In genomic region chr12:517538-517937, GRCh38 we compare ENCODE assay signal across 17 cellular contexts. TPM values are rescaled to one million over a fixed set of nuclear protein-coding genes. Genes with fewer than 3 reads are reported as not detected.
A peak's percentile ranks its signal among the peaks of the same experiment; 100 is the strongest.
DNase-seq lines count a peak whose midpoint lies in the region; ATAC-seq, FAIRE-seq and TF ChIP-seq lines count a peak whose summit lies in the region.
"Had no signal": no experiment of that assay in that cellular context is flagged by ENCODE, and none has a peak within 500 bp of the region (broad histone marks: within the 10 kb centered on the region; RNA-seq: fewer than 3 reads in every experiment).

No MANE protein-coding gene starts in this region.

- H3K23ac ChIP-seq in trophoblast cell (ENCODE audit: low read length), result no peak overlapping the region

- no peaks in the 10 kb centered on the region for H3K36me3 ChIP-seq in trophoblast cell (ENCODE audit: control insufficient read depth in 1 of 2, insufficient read depth in 2 of 2, low read length in 2 of 2)
- H3K36me3 ChIP-seq: BLaER1 had no signal

- H3K14ac ChIP-seq in trophoblast cell (ENCODE audit: low read length), result no peak overlapping the region

- H3K4ac ChIP-seq in trophoblast cell (ENCODE audit: low read depth, low read length), result no peak overlapping the region

- no peak overlapping the region for H3K9ac ChIP-seq in trophoblast cell (ENCODE audit: low read length)
- H3K9ac ChIP-seq: BLaER1 had no signal

- no peak overlapping the region for H3K4me2 ChIP-seq in A549
- H3K4me2 ChIP-seq in trophoblast cell (ENCODE audit: low read length), result no peak overlapping the region
- H3K4me2 ChIP-seq: BLaER1, GM23338 had no signal

- DNase-seq in A549 (ENCODE audit: low read depth in 1 of 2, low spot score in 1 of 2) (no peak), EH (ENCODE audit: low read depth) (peak; percentile 19), amniotic epithelial cell (ENCODE audit: low read depth) (peak; percentile 26), trophoblast cell (peak; percentile 46 to 71), mesenteric fat pad (ENCODE audit: low spot score) (no peak)
- no peak for DNase-seq in activated CD4-positive, alpha-beta T cell treated with anti-CD3 and anti-CD28 coated beads, Interleukin-2, amount 50 U/mL, for 1 hour
- DNase-seq: AML-193; Caco-2; CD8-positive, alpha-beta memory T cell; DMS53; H7; KG1 had no signal

- H3K4me3 ChIP-seq in A549 (no peak overlapping the region), trophoblast cell (ENCODE audit: low read depth, low read length) (no peak overlapping the region)
- H3K4me3 ChIP-seq: BLaER1, GM23338 had no signal

- H3K79me1 ChIP-seq in trophoblast cell (ENCODE audit: low read length), result peaks cover 4% of the 10 kb centered on the region

- no peak for TF ChIP-seq POLR2A in A549 (IDR thresholded peaks at IDR 0.05; ENCODE audit: low read length)

- no peak overlapping the region for H3K18ac ChIP-seq in trophoblast cell (ENCODE audit: low read length)

- no peak overlapping the region for H4K8ac ChIP-seq in trophoblast cell (ENCODE audit: low read depth, low read length)

- H2BK12ac ChIP-seq in trophoblast cell (ENCODE audit: low read length), result no peak overlapping the region

- H3K27ac ChIP-seq in A549 (no peak overlapping the region), trophoblast cell (ENCODE audit: low read depth, low read length) (no peak overlapping the region)
- H3K27ac ChIP-seq: BLaER1 had no signal

- ATAC-seq in A549, result peak; percentile 37 to 38; a peak in 3 of 6 replicates
- no peak for ATAC-seq in HG02840 (IDR thresholded peaks at IDR 0.05; ENCODE audit: low FRiP score, unreplicated experiment)
- ATAC-seq: GM23338 had no signal

- no peak overlapping the region for H4K91ac ChIP-seq in trophoblast cell (ENCODE audit: low read depth, low read length)

- no peak overlapping the region for H2AK5ac ChIP-seq in trophoblast cell (ENCODE audit: low read length)

- H3K4me1 ChIP-seq in A549 (no peaks in the 10 kb centered on the region), trophoblast cell (ENCODE audit: control insufficient read depth in 1 of 2, insufficient read depth in 2 of 2, low read length in 2 of 2) (peaks cover 21 to 25% of the 10 kb centered on the region in 2 experiments)
- H3K4me1 ChIP-seq: BLaER1 had no signal

- H2BK5ac ChIP-seq in trophoblast cell (ENCODE audit: low read depth, low read length, poor library complexity), result no peak overlapping the region

- no peak overlapping the region for H4K12ac ChIP-seq in trophoblast cell (ENCODE audit: low read depth, low read length)

- H3K79me2 ChIP-seq in trophoblast cell (ENCODE audit: control insufficient read depth, insufficient read depth, low read length, poor library complexity), result no peaks in the 10 kb centered on the region

- TF ChIP-seq CTCF in A549 (IDR thresholded peaks at IDR 0.05), result no peak

- TF ChIP-seq RAD21 in A549 (conservative IDR thresholded peaks at IDR 0.05 in 1 of 2, IDR thresholded peaks at IDR 0.05 in 1 of 2), result no peak

- FAIRE-seq in A549 (lab: Jason Lieb, UNC), result no peak
- FAIRE-seq: G401.6, GM12891 had no signal

- CTCF ChIA-PET in A549 (lab: Yijun Ruan, JAX), result interaction anchor here (1.0 to 2.1 kb wide), 6 partner anchors 14 to 115 kb away, joined by 3 to 8 read pairs (median 4); no protein-coding TSS in a partner anchor

- POLR2A ChIA-PET in A549 (lab: Yijun Ruan, JAX), result no interaction called here

- no peak for TF ChIP-seq EP300 in A549 (IDR thresholded peaks at IDR 0.05)

- H2BK120ac ChIP-seq in trophoblast cell (ENCODE audit: insufficient read depth, low read length, poor library complexity), result no peak overlapping the region

- WGBS in A549 (ENCODE audit: missing lambda C conversion rate), result 9% methylated on average over 3 of the region's 3 CpGs
- no CpG with 5 or more reads among the region's 3 CpGs for WGBS in trophoblast cell (ENCODE audit: extremely low coverage, insufficient coverage, insufficient read length)

- H3K9me3 ChIP-seq in A549, result peaks cover 6% of the 10 kb centered on the region; the same call in 1 of the 3 replicates
- H3K9me3 ChIP-seq in trophoblast cell (ENCODE audit: insufficient read depth, low read depth, low read length), result peaks cover 3% of the 10 kb centered on the region
- H3K9me3 ChIP-seq: BLaER1, Caco-2 had no signal

- no peak overlapping the region for H2AFZ ChIP-seq in trophoblast cell (ENCODE audit: insufficient read depth, low read length, poor library complexity)
- H2AFZ ChIP-seq: GM23338 had no signal

- H3K27me3 ChIP-seq in trophoblast cell (ENCODE audit: insufficient read depth, low read length), result no peaks in the 10 kb centered on the region
- H3K27me3 ChIP-seq: BLaER1 had no signal

TF ChIP-seq in A549, 52 proteins besides CTCF, POLR2A, EP300 and RAD21:
- TF ChIP-seq RCOR1 (IDR thresholded peaks at IDR 0.05; ENCODE audit: low read depth, low read length) (no peak), BHLHE40 (IDR thresholded peaks at IDR 0.05; ENCODE audit: low read depth, low read length) (no peak), JUNB (IDR thresholded peaks at IDR 0.05) (no peak), ESRRA (IDR thresholded peaks at IDR 0.05; ENCODE audit: borderline replicate concordance, low read length) (no peak), EHF (CRISPR knock-in tag; IDR thresholded peaks at IDR 0.05) (no peak), MYC (IDR thresholded peaks at IDR 0.05; ENCODE audit: borderline replicate concordance, low read length) (no peak), EHMT2 (IDR thresholded peaks at IDR 0.05; ENCODE audit: low read depth) (no peak), RNF2 (IDR thresholded peaks at IDR 0.05; ENCODE audit: borderline replicate concordance, low read depth) (no peak), NFE2L2 (conservative IDR thresholded peaks at IDR 0.05; ENCODE audit: low read length) (no peak), HOXB13 (CRISPR knock-in tag; IDR thresholded peaks at IDR 0.05; ENCODE audit: low read depth) (no peak), POLR2AphosphoS2 (conservative IDR thresholded peaks at IDR 0.05; ENCODE audit: low read length) (no peak), ELK1 (IDR thresholded peaks at IDR 0.05; ENCODE audit: low read depth, low read length) (no peak), ZFP36 (IDR thresholded peaks at IDR 0.05; ENCODE audit: borderline replicate concordance, partially characterized antibody) (no peak)
- TF ChIP-seq, protein P1, sequence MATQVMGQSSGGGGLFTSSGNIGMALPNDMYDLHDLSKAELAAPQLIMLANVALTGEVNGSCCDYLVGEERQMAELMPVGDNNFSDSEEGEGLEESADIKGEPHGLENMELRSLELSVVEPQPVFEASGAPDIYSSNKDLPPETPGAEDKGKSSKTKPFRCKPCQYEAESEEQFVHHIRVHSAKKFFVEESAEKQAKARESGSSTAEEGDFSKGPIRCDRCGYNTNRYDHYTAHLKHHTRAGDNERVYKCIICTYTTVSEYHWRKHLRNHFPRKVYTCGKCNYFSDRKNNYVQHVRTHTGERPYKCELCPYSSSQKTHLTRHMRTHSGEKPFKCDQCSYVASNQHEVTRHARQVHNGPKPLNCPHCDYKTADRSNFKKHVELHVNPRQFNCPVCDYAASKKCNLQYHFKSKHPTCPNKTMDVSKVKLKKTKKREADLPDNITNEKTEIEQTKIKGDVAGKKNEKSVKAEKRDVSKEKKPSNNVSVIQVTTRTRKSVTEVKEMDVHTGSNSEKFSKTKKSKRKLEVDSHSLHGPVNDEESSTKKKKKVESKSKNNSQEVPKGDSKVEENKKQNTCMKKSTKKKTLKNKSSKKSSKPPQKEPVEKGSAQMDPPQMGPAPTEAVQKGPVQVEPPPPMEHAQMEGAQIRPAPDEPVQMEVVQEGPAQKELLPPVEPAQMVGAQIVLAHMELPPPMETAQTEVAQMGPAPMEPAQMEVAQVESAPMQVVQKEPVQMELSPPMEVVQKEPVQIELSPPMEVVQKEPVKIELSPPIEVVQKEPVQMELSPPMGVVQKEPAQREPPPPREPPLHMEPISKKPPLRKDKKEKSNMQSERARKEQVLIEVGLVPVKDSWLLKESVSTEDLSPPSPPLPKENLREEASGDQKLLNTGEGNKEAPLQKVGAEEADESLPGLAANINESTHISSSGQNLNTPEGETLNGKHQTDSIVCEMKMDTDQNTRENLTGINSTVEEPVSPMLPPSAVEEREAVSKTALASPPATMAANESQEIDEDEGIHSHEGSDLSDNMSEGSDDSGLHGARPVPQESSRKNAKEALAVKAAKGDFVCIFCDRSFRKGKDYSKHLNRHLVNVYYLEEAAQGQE (IDR thresholded peaks at IDR 0.05), result no peak
- TF ChIP-seq, protein P2, sequence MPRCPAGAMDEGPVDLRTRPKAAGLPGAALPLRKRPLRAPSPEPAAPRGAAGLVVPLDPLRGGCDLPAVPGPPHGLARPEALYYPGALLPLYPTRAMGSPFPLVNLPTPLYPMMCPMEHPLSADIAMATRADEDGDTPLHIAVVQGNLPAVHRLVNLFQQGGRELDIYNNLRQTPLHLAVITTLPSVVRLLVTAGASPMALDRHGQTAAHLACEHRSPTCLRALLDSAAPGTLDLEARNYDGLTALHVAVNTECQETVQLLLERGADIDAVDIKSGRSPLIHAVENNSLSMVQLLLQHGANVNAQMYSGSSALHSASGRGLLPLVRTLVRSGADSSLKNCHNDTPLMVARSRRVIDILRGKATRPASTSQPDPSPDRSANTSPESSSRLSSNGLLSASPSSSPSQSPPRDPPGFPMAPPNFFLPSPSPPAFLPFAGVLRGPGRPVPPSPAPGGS (IDR thresholded peaks at IDR 0.05), result no peak

RNA-seq across cellular contexts. Expression of gene B4GALNT3, which starts 57.8 kb away (rescaled TPM):
- polyA plus RNA-seq in A549 (2011; rRNA removed) (0.53 and 0.79 TPM in 2 replicates), A549 (2017; fragmentation: RNase III; extraction: RNeasy Plus Mini Kit Qiagen cat#74134 plus additional on column Dnase treatment) (0.26 to 0.43 TPM (median 0.28 TPM) in 3 replicates)
- polyA plus RNA-seq in A549 (2012; cell fraction: cytosol; rRNA removed), result 0.53 and 0.80 TPM in 2 replicates
- 0.97 and 1.2 TPM in 2 replicates for polyA plus RNA-seq in A549 (2012; cell fraction: nucleus; rRNA removed)
- polyA minus RNA-seq in A549 (2011; rRNA and poly(A)+ RNA removed), result 0.49 and 1.9 TPM in 2 replicates
- polyA plus RNA-seq in trophoblast cell (2013), result 7.0 and 7.6 TPM in 2 replicates
- 0.61 TPM for total RNA-seq in mesenteric fat pad

Comparison
In these comparisons a context has a peak if more than half of its experiments do, and no peak if none do; other contexts are left out.
1. DNase-seq: peak in EH (single experiment), amniotic epithelial cell (single experiment) and trophoblast cell (2 of 2); none in A549 (0 of 2), activated CD4-positive, alpha-beta T cell treated with anti-CD3 and anti-CD28 coated beads, Interleukin-2, amount 50 U/mL, for 1 hour (single experiment) and mesenteric fat pad (single experiment).